In the genomic region with DNA sequence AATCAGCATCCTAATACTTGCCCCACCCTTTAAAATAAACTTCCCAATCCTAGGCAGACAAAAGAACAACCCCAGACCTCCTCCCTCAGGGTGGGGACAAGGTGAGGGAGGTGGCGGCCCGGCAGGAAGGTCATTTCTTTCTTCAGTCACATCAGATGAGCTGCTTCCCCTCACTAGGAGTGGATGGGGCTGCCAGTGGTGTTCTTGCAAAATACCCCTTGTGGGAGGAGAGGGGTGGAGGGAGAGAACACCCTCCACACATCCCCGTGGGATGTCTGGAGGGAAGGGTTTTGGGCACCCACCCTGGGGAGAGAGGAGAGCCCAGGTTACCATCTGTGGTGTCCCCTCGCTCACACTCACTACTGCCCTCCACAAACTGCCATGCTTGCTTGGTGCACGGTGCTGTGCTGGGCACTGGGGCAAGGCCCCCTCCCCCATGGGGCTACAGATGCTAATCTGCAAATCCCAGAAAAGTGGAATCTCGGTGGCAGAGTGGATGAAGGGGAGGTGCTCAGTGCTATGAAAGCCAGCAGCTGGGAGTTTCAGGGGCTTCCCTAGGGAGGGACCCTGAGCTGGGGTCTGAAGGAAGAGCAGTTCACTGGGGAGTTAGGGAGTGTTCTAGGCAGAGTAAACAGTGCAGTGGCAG, we compare ENCODE assay signal across 13 cellular contexts.
DNase-seq lines count a peak whose midpoint lies in the region; ATAC-seq and TF ChIP-seq lines count a peak whose summit lies in the region.
"Had no signal": no experiment of that assay in that cellular context is flagged by ENCODE, and none has a peak within 500 bp of the region (broad histone marks: within the 10 kb centered on the region; RNA-seq: fewer than 3 reads in every experiment).

No MANE protein-coding gene starts in this region.

- no peaks in the 10 kb centered on the region for H3K4me1 ChIP-seq in breast epithelium

- no peaks in the 10 kb centered on the region for H3K27me3 Mint-ChIP-seq in MCF 10A (ENCODE audit: insufficient read depth, unreplicated experiment)
- H3K27me3 Mint-ChIP-seq in effector memory CD8-positive, alpha-beta T cell = no peaks in the 10 kb centered on the region
- H3K27me3 Mint-ChIP-seq in activated CD4-positive, alpha-beta T cell treated with anti-CD3 and anti-CD28 coated beads, Interleukin-2, amount 10 ng/mL, durations not matched to agents 7 days and 5 days = no peaks in the 10 kb centered on the region

- peak overlapping the region; percentile 46 for H3K27ac Mint-ChIP-seq in MCF 10A (ENCODE audit: low read depth, unreplicated experiment)
- peak overlapping the region; percentile 74 to 77 for H3K27ac Mint-ChIP-seq in effector memory CD8-positive, alpha-beta T cell
- no peak overlapping the region for H3K27ac Mint-ChIP-seq in activated CD4-positive, alpha-beta T cell treated with anti-CD3 and anti-CD28 coated beads, Interleukin-2, amount 10 ng/mL, durations not matched to agents 7 days and 5 days

- no peak overlapping the region for H3K4me3 Mint-ChIP-seq in MCF 10A (ENCODE audit: unreplicated experiment)
- no peak overlapping the region for H3K4me3 Mint-ChIP-seq in effector memory CD8-positive, alpha-beta T cell
- no peak overlapping the region for H3K4me3 Mint-ChIP-seq in activated CD4-positive, alpha-beta T cell treated with anti-CD3 and anti-CD28 coated beads, Interleukin-2, amount 10 ng/mL, durations not matched to agents 7 days and 5 days

- H3K9me3 Mint-ChIP-seq in MCF 10A (ENCODE audit: unreplicated experiment) = no peaks in the 10 kb centered on the region
- H3K9me3 Mint-ChIP-seq in effector memory CD8-positive, alpha-beta T cell = no peaks in the 10 kb centered on the region
- H3K9me3 Mint-ChIP-seq in activated CD4-positive, alpha-beta T cell treated with anti-CD3 and anti-CD28 coated beads, Interleukin-2, amount 10 ng/mL, durations not matched to agents 7 days and 5 days = no peaks in the 10 kb centered on the region

- no TSS peak for BruUV-seq in MCF 10A (replicated peaks; lab: Mats Ljungman, UMichigan)

- no peaks in the 10 kb centered on the region for H3K27me3 ChIP-seq in breast epithelium

- H3K36me3 Mint-ChIP-seq in MCF 10A (ENCODE audit: insufficient read depth, unreplicated experiment) = peaks cover 18% of the 10 kb centered on the region
- H3K36me3 Mint-ChIP-seq in effector memory CD8-positive, alpha-beta T cell (ENCODE audit: insufficient read depth) = peaks cover 7% of the 10 kb centered on the region
- peaks cover 2% of the 10 kb centered on the region for H3K36me3 Mint-ChIP-seq in activated CD4-positive, alpha-beta T cell treated with anti-CD3 and anti-CD28 coated beads, Interleukin-2, amount 10 ng/mL, durations not matched to agents 7 days and 5 days (ENCODE audit: low read depth)

- ATAC-seq in effector memory CD8-positive, alpha-beta T cell (replicated peaks) = no peak
- ATAC-seq in left colon = no peak

- intact Hi-C loops in MCF 10A (cut with micrococcal nuclease) = no loop called here
- intact Hi-C loops in breast epithelium (cut with DNase I; ENCODE audit: low total_unique reads) = no loop called here
- intact Hi-C loops in left colon (cut with DNase I, micrococcal nuclease) = no loop called here

- POLR2A ChIA-PET in MCF 10A (lab: Yijun Ruan, JAX) = no interaction called here
- POLR2A ChIA-PET in activated CD4-positive, alpha-beta T cell treated with anti-CD3 and anti-CD28 coated beads, Interleukin-2, amount 10 ng/mL, durations not matched to agents 7 days and 5 days (lab: Charles Lee) = interaction anchor here (0.6 kb wide), 1 partner anchor 154 kb away, joined by 3 read pairs; no protein-coding TSS in a partner anchor

- peaks cover 61% of the 10 kb centered on the region for H3K4me1 Mint-ChIP-seq in MCF 10A (ENCODE audit: insufficient read depth, unreplicated experiment)
- H3K4me1 Mint-ChIP-seq in effector memory CD8-positive, alpha-beta T cell (ENCODE audit: low read depth in 2 of 2) = peaks cover 60 to 64% of the 10 kb centered on the region in 2 donors
- peaks cover 76% of the 10 kb centered on the region for H3K4me1 Mint-ChIP-seq in activated CD4-positive, alpha-beta T cell treated with anti-CD3 and anti-CD28 coated beads, Interleukin-2, amount 10 ng/mL, durations not matched to agents 7 days and 5 days

- H3K4me3 ChIP-seq in breast epithelium = no peak overlapping the region

- DNase-seq in MCF 10A (ENCODE audit: unreplicated experiment) (no peak), breast epithelium (ENCODE audit: low spot score in 2 of 2) (no peak), NCI-H2171 treated with DMSO at 0.1 percent for 48 hours (lab: John Stamatoyannopoulos, UW) (peak; percentile 79), left colon (no peak), erythroblast (lab: John Stamatoyannopoulos, UW) (no peak), NCI-H187 (lab: John Stamatoyannopoulos, UW) (no peak)
- DNase-seq in effector memory CD8-positive, alpha-beta T cell = no peak
- no peak for DNase-seq in activated CD4-positive, alpha-beta T cell treated with anti-CD3 and anti-CD28 coated beads, Interleukin-2, amount 10 ng/mL, durations not matched to agents 7 days and 5 days
- DNase-seq: EL, head of caudate nucleus, NCI-H2107, posterior cingulate gyrus had no signal

- H3K36me3 ChIP-seq in breast epithelium = no peaks in the 10 kb centered on the region

- no peaks in the 10 kb centered on the region for H3K9me3 ChIP-seq in breast epithelium

- TF ChIP-seq POLR2A in breast epithelium (IDR thresholded peaks at IDR 0.05) (no peak), erythroblast (IDR thresholded peaks at IDR 0.05; ENCODE audit: low read length) (no peak)

- CTCF ChIA-PET in MCF 10A (lab: Yijun Ruan, JAX) = interaction anchor here (0.6 to 1.5 kb wide), 4 partner anchors 22 to 83 kb away, joined by 3 to 7 read pairs (median 4); no protein-coding TSS in a partner anchor
- CTCF ChIA-PET in activated CD4-positive, alpha-beta T cell treated with anti-CD3 and anti-CD28 coated beads, Interleukin-2, amount 10 ng/mL, durations not matched to agents 7 days and 5 days (lab: Charles Lee) = interaction anchor here (0.8 to 3.2 kb wide), 5 partner anchors 15 to 57 kb away, joined by 3 to 17 read pairs (median 4); no protein-coding TSS in a partner anchor

- no peak overlapping the region for H3K27ac ChIP-seq in breast epithelium
- H3K27ac ChIP-seq: epithelial cell of prostate had no signal

- TF ChIP-seq CTCF in MCF 10A (IDR thresholded peaks at IDR 0.05; ENCODE audit: unreplicated experiment) = no peak
- TF ChIP-seq CTCF in breast epithelium (IDR thresholded peaks at IDR 0.05) = no peak
